In the genomic region with DNA sequence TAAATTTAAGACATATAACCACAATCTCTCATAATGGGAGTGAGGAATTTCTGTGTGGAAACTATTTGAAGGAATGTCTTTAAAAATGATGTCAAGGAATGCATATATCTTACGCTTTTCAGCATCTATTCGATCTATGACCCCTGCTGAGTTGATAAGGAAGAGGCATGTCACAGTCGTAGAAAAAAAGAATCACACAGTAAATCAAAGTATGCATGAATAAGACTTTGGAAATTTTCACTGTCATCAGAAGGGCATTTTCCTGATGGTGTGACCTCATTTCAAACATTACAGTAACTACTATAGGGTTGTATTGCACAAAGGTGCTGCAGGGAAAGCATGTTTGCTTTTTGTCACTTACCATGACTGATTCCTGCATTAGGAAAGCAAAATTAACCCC, we compare ENCODE assay signal across 16 cellular contexts. TPM values are rescaled to one million over a fixed set of nuclear protein-coding genes. Genes with fewer than 3 reads are reported as not detected.
DNase-seq lines count a peak whose midpoint lies in the region; ATAC-seq and TF ChIP-seq lines count a peak whose summit lies in the region.
"Had no signal": no experiment of that assay in that cellular context is flagged by ENCODE, and none has a peak within 500 bp of the region (broad histone marks: within the 10 kb centered on the region; RNA-seq: fewer than 3 reads in every experiment).

No MANE protein-coding gene starts in this region.

- in situ Hi-C loops in brain microvascular endothelial cell (cut with HindIII; ENCODE audit: low pct_ligation_motif_present, low sequenced_read_pairs) = no loop called here

- no peak for ATAC-seq in GM21529 (IDR thresholded peaks at IDR 0.05; ENCODE audit: unreplicated experiment)
- ATAC-seq: activated naive CD4-positive, alpha-beta T cell treated with anti-CD3 and anti-CD28 coated beads, Interleukin-2, amount 50 U/mL, for 72 hours; stimulated activated naive B cell treated with anti-CD40 and anti-IgM and Interleukin-4, amounts not matched to agents 10 μg/mL and 1 μg/mL and 100 μg/mL, for 72 hours had no signal

- DNase-seq in AG08396 (ENCODE audit: low spot score) (peak; percentile 24), M059J (ENCODE audit: low read depth) (peak; percentile 75), brain microvascular endothelial cell (peak; percentile 87), globus pallidus (ENCODE audit: low spot score) (no peak), cerebellar nuclear complex (lab: John Stamatoyannopoulos, UW) (no peak)
- no peak for DNase-seq in stimulated activated CD4-positive, alpha-beta T cell treated with anti-CD3 and anti-CD28 coated beads, Interleukin-15, amount 100 ng/mL, for 24 hours
- DNase-seq: activated B cell treated with CpG ODN at 0.5 μM for 24 hours; cortex of kidney; NCI-H2029 treated with DMSO at 0.1 percent for 48 hours; stimulated activated CD4-positive, alpha-beta T cell treated with anti-CD3 and anti-CD28 coated beads, Interleukin-2, amount 100 ng/mL, for 48 hours; stimulated activated naive B cell treated with anti-CD40 and anti-IgM and Interleukin-4, amounts not matched to agents 10 μg/mL and 1 μg/mL and 100 μg/mL, for 72 hours had no signal

- 72% methylated on average over 3 of the region's 3 CpGs; no CpG with 5 or more reads in 1 of the 2 experiments for WGBS in mesodermal cell (ENCODE audit: insufficient coverage in 2 of 2), 2 experiments

- H3K4me1 ChIP-seq in mesodermal cell (ENCODE audit: control insufficient read depth, insufficient read depth, low read length, poor library complexity, severe bottlenecking) = peaks cover 12% of the 10 kb centered on the region

- peak overlapping the region; percentile 57 for H3K27ac ChIP-seq in brain microvascular endothelial cell
- peak overlapping the region; percentile 44 for H3K27ac ChIP-seq in mesodermal cell (ENCODE audit: low read depth, low read length, severe bottlenecking)
- H3K27ac ChIP-seq: C4-2B had no signal

- H3K36me3 ChIP-seq in brain microvascular endothelial cell (replicated peaks) (no peaks in the 10 kb centered on the region), mesodermal cell (ENCODE audit: control insufficient read depth, insufficient read depth, low read length) (no peaks in the 10 kb centered on the region)

- no peak for TF ChIP-seq CTCF in brain microvascular endothelial cell (IDR thresholded peaks at IDR 0.05; ENCODE audit: low read depth, low read length, missing control alignments)

- no peaks in the 10 kb centered on the region for H3K9me3 ChIP-seq in mesodermal cell (ENCODE audit: control insufficient read depth, low read length)

- H3K27me3 ChIP-seq in brain microvascular endothelial cell (replicated peaks) = no peaks in the 10 kb centered on the region

- H3K4me3 ChIP-seq in brain microvascular endothelial cell (ENCODE audit: low read depth, low read length) (no peak overlapping the region), mesodermal cell (ENCODE audit: extremely low read depth, insufficient read depth, low read length, poor library complexity, severe bottlenecking) (no peak overlapping the region)

RNA-seq across cellular contexts. Expression of a gene that starts 41.5 kb away (rescaled TPM):
- total RNA-seq in M059J (2014; rRNA removed; shearing (Covaris generic)) = not detected in 2 replicates
- polyA plus RNA-seq in mesodermal cell (2013, experiment 1 of 2) = not detected
- polyA plus RNA-seq in mesodermal cell (2013, experiment 2 of 2) = not detected
- total RNA-seq: pulmonary artery endothelial cell had no signal

Comparison
In these comparisons a context has a peak if more than half of its experiments do, and no peak if none do; other contexts are left out.
1. DNase-seq: peak in AG08396 (single experiment), M059J (single experiment) and brain microvascular endothelial cell (single experiment); none in globus pallidus (single experiment), cerebellar nuclear complex (0 of 2) and stimulated activated CD4-positive, alpha-beta T cell treated with anti-CD3 and anti-CD28 coated beads, Interleukin-15, amount 100 ng/mL, for 24 hours (single experiment).